Comparison of ENCODE assay signal across 17 cellular contexts in the genomic region with DNA sequence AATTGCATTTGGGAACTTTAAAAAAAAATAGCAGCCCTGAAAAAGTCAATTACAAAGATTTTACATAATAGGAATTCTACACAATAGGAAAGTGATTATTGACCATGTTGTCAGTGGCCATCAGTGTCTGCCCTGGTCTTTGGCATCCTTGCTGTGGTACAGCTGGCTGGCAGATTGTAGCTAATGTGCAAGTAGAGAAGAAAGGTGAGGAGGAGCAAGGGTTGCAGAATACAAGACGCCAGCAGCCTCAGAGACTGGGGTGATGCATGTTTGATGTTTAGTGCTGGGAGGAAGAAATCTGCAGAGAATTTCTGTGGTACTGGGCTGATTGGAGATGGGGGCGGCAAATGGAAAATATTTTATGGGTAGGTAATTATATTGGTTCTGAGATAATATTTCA.
"Had no signal": no experiment of that assay in that cellular context is flagged by ENCODE, and none has a peak within 500 bp of the region (broad histone marks: within the 10 kb centered on the region; RNA-seq: fewer than 3 reads in every experiment).

No MANE protein-coding gene starts in this region.

- DNase-seq: effector memory CD8-positive, alpha-beta T cell; esophagus squamous epithelium; foreskin fibroblast; immature natural killer cell; left ventricle myocardium superior; mesenchymal stem cell; midbrain; spleen; stimulated activated CD4-positive, alpha-beta T cell treated with anti-CD3 and anti-CD28 coated beads, Interleukin-2, amount 100 ng/mL, for 24 hours; stimulated activated naive CD4-positive, alpha-beta T cell treated with Interleukin-2 at 50 U/mL for 16 hours; trophoblast cell had no signal

- H3K4me3 ChIP-seq: esophagus squamous epithelium, gastroesophageal sphincter, lung, prostate gland, spleen had no signal

- H3K9me3 ChIP-seq: esophagus squamous epithelium, gastroesophageal sphincter, prostate gland, spleen had no signal

- ATAC-seq: effector memory CD8-positive, alpha-beta T cell; gastroesophageal sphincter; left ventricle myocardium superior; natural killer cell treated with Interleukin-12 subunit alpha and Interleukin-12 subunit beta and Interleukin-15 and Interleukin-18, amount 100 ng/mL, for 72 hours; sciatic nerve had no signal

- H3K36me3 ChIP-seq: esophagus squamous epithelium, gastroesophageal sphincter, prostate gland, spleen had no signal

- H3K27ac ChIP-seq: esophagus squamous epithelium, gastroesophageal sphincter, parathyroid adenoma, prostate gland, spleen had no signal

- H3K4me1 ChIP-seq: esophagus squamous epithelium, gastroesophageal sphincter, parathyroid adenoma, prostate gland, spleen had no signal

- H3K27me3 ChIP-seq: esophagus squamous epithelium, gastroesophageal sphincter, spleen had no signal
